8 cellular contexts compared by ENCODE assay signal in genomic region chr1:27542463-27543273, GRCh38. TPM values are rescaled to one million over a fixed set of nuclear protein-coding genes. Genes with fewer than 3 reads are reported as not detected.
DNase-seq lines count a peak whose midpoint lies in the region; ATAC-seq and TF ChIP-seq lines count a peak whose summit lies in the region.

No MANE protein-coding gene starts in this region.

- TSS peak; percentile 61 for BruUV-seq in PC-3 (replicated peaks; lab: Mats Ljungman, UMichigan)

- H3K4me3 ChIP-seq in PC-3 (ENCODE audit: low read length) (no peak overlapping the region), urinary bladder (ENCODE audit: low read depth, low read length) (no peak overlapping the region)

- H3K4me2 ChIP-seq in PC-3 (ENCODE audit: low read length), result peak overlapping the region; percentile 36

- H3K4me1 ChIP-seq in PC-3 (ENCODE audit: insufficient read depth, low read length) (peaks cover 70% of the 10 kb centered on the region), urinary bladder (ENCODE audit: insufficient read depth) (no peaks in the 10 kb centered on the region)

- WGBS in urinary bladder, result 43% methylated on average over 19 of the region's 19 CpGs

- peak overlapping the region; percentile 93 for H3K9ac ChIP-seq in PC-3 (ENCODE audit: low read length)

- peaks cover 39% of the 10 kb centered on the region for H3K79me2 ChIP-seq in PC-3 (ENCODE audit: low read length)

- peak; percentile 74 for ATAC-seq in PC-3
- no peak for ATAC-seq in GM18505 (IDR thresholded peaks at IDR 0.05; ENCODE audit: unreplicated experiment)
- ATAC-seq in effector memory CD8-positive, alpha-beta T cell (replicated peaks), result no peak

- H3K27me3 Mint-ChIP-seq in chondrocyte (ENCODE audit: low read depth) (no peaks in the 10 kb centered on the region), mesothelial cell of epicardium (ENCODE audit: low read depth) (no peaks in the 10 kb centered on the region)
- no peaks in the 10 kb centered on the region for H3K27me3 Mint-ChIP-seq in effector memory CD8-positive, alpha-beta T cell

- CTCF ChIA-PET in PC-3 (lab: Charles Lee), result no interaction called here

- no peaks in the 10 kb centered on the region for H3K9me2 ChIP-seq in PC-3 (replicated peaks; ENCODE audit: low read length)

- POLR2A ChIA-PET in PC-3 (lab: Charles Lee; ENCODE audit: unreplicated experiment), result no interaction called here

- H3K9me3 Mint-ChIP-seq in chondrocyte (ENCODE audit: low read depth), result no peaks in the 10 kb centered on the region
- no peaks in the 10 kb centered on the region for H3K9me3 Mint-ChIP-seq in mesothelial cell of epicardium
- H3K9me3 Mint-ChIP-seq in effector memory CD8-positive, alpha-beta T cell, result no peaks in the 10 kb centered on the region

- H3K27me3 ChIP-seq in PC-3 (ENCODE audit: low read length), result no peaks in the 10 kb centered on the region

- H3K4me3 Mint-ChIP-seq in chondrocyte (ENCODE audit: unreplicated experiment) (no peak overlapping the region), mesothelial cell of epicardium (no peak overlapping the region)
- no peak overlapping the region for H3K4me3 Mint-ChIP-seq in effector memory CD8-positive, alpha-beta T cell

- peak overlapping the region; percentile 100 for H3K27ac ChIP-seq in PC-3 (ENCODE audit: low read length)
- peak overlapping the region; percentile 79 for H3K27ac ChIP-seq in urinary bladder (ENCODE audit: low read depth)

- no peak overlapping the region for H2AFZ ChIP-seq in PC-3 (ENCODE audit: low read length)

- no peaks in the 10 kb centered on the region for H4K20me1 ChIP-seq in PC-3 (ENCODE audit: low read length)

- in situ Hi-C loops in GM13977 (cut with MboI; ENCODE audit: low pct_unique_long_range_greater_than_20kb, low sequenced_read_pairs, unreplicated experiment), result no loop called here

- DNase-seq in DMS79 treated with DMSO at 0.1 percent for 48 hours (lab: John Stamatoyannopoulos, UW) (peak; percentile 88), PC-3 (peak; percentile 99), chondrocyte (ENCODE audit: low spot score) (no peak), mesothelial cell of epicardium (ENCODE audit: low spot score in 2 of 2, unreplicated experiment in 2 of 2) (no peak), GM13977 (ENCODE audit: low spot score) (no peak)
- no peak for DNase-seq in effector memory CD8-positive, alpha-beta T cell

- no peak for TF ChIP-seq POLR2A in GM18505 (IDR thresholded peaks at IDR 0.05; ENCODE audit: borderline replicate concordance, extremely low read depth, insufficient read depth, insufficient read length)

- peaks cover 6% of the 10 kb centered on the region; the same call in 1 of the 2 replicates for H3K36me3 ChIP-seq in PC-3 (ENCODE audit: low read depth, low read length)
- no peaks in the 10 kb centered on the region for H3K36me3 ChIP-seq in urinary bladder (ENCODE audit: insufficient read depth)

- H3K4me1 Mint-ChIP-seq in chondrocyte (ENCODE audit: low read depth) (peaks cover 73% of the 10 kb centered on the region), mesothelial cell of epicardium (peaks cover 27% of the 10 kb centered on the region)
- peaks cover 0 to 8% of the 10 kb centered on the region in 2 donors for H3K4me1 Mint-ChIP-seq in effector memory CD8-positive, alpha-beta T cell (ENCODE audit: low read depth in 2 of 2)

- H3K27ac Mint-ChIP-seq in chondrocyte (ENCODE audit: unreplicated experiment) (peak overlapping the region; percentile 99), mesothelial cell of epicardium (peak overlapping the region; percentile 91)
- H3K27ac Mint-ChIP-seq in effector memory CD8-positive, alpha-beta T cell, result peak overlapping the region in 1 of 2 donors; percentile 35

- no peaks in the 10 kb centered on the region for H3K9me3 ChIP-seq in PC-3 (ENCODE audit: low read length)

- H3K36me3 Mint-ChIP-seq in chondrocyte (ENCODE audit: low read depth) (peaks cover 27% of the 10 kb centered on the region), mesothelial cell of epicardium (peaks cover 13% of the 10 kb centered on the region)
- peaks cover 7% of the 10 kb centered on the region for H3K36me3 Mint-ChIP-seq in effector memory CD8-positive, alpha-beta T cell (ENCODE audit: insufficient read depth)

- peaks cover 21% of the 10 kb centered on the region for H3F3A ChIP-seq in PC-3 (ENCODE audit: low read length, unreplicated experiment)

- intact Hi-C loops in PC-3 (cut with micrococcal nuclease), result no loop called here

- TF ChIP-seq CTCF in PC-3 (conservative IDR thresholded peaks at IDR 0.05; ENCODE audit: low read depth, low read length) (no peak), chondrocyte (IDR thresholded peaks at IDR 0.05) (no peak), mesothelial cell of epicardium (IDR thresholded peaks at IDR 0.05; ENCODE audit: unreplicated experiment) (no peak), GM13977 (IDR thresholded peaks at IDR 0.05; ENCODE audit: extremely low read depth, insufficient read depth, missing control alignments) (no peak)

RNA-seq across cellular contexts. Expression of gene WASF2, which starts 52.7 kb away (rescaled TPM):
- total RNA-seq in PC-3 (2014; rRNA removed) (20.7 and 32.4 TPM in 2 replicates), chondrocyte (114 to 136 TPM (median 128 TPM) in 3 replicates), mesothelial cell of epicardium (97.8 to 102 TPM (median 99.3 TPM) in 3 replicates), urinary bladder (40.7 TPM)
- polyA plus RNA-seq in urinary bladder, result 83.6 TPM

Comparison
In these comparisons a context has a peak if more than half of its experiments do, and no peak if none do; other contexts are left out.
1. DNase-seq: peak in DMS79 treated with DMSO at 0.1 percent for 48 hours (single experiment) and PC-3 (single experiment); none in chondrocyte (single experiment), mesothelial cell of epicardium (0 of 2), GM13977 (single experiment) and effector memory CD8-positive, alpha-beta T cell (0 of 3).